ENCODE assay signal across 12 cellular contexts in genomic region chr1:153190373-153190772, GRCh38. TPM values are rescaled to one million over a fixed set of nuclear protein-coding genes. Genes with fewer than 3 reads are reported as not detected.
A peak's percentile ranks its signal among the peaks of the same experiment; 100 is the strongest.
DNase-seq lines count a peak whose midpoint lies in the region; ATAC-seq, FAIRE-seq and TF ChIP-seq lines count a peak whose summit lies in the region.
"Had no signal": no experiment of that assay in that cellular context is flagged by ENCODE, and none has a peak within 500 bp of the region (broad histone marks: within the 10 kb centered on the region; RNA-seq: fewer than 3 reads in every experiment).

No MANE protein-coding gene starts in this region.

- H3K27ac Mint-ChIP-seq in activated T-helper 2 cell treated with anti-CD3 and anti-CD28 coated beads, Interferon-gamma antibody, Interleukin-2, Interleukin-4, amounts not matched to agents 10 μg/mL and 5 μg/mL and 100 μg/mL, durations not matched to agents 14 hours and 24 hours and 36 hours: no peak overlapping the region
- H3K27ac Mint-ChIP-seq: activated T-cell treated with anti-CD3 and anti-CD28 coated beads, Interleukin-2, amount 50 U/mL, for 24 hours; natural killer cell had no signal

- ATAC-seq in body of pancreas (no peak), pancreas (peak; percentile 49 to 76 (median 70)), GM18909 (IDR thresholded peaks at IDR 0.05; ENCODE audit: poor library complexity, unreplicated experiment) (no peak)
- ATAC-seq: natural killer cell had no signal

- no peaks in the 10 kb centered on the region for H3K36me3 Mint-ChIP-seq in activated T-helper 2 cell treated with anti-CD3 and anti-CD28 coated beads, Interferon-gamma antibody, Interleukin-2, Interleukin-4, amounts not matched to agents 10 μg/mL and 5 μg/mL and 100 μg/mL, durations not matched to agents 14 hours and 24 hours and 36 hours (ENCODE audit: low read depth)

- H3K9me3 ChIP-seq in body of pancreas (no peaks in the 10 kb centered on the region), pancreas (no peaks in the 10 kb centered on the region)
- H3K9me3 ChIP-seq: vagina had no signal

- no peak for FAIRE-seq in pancreas (lab: Jason Lieb, UNC)
- FAIRE-seq: endometrium had no signal

- peak; percentile 22; the same call in 1 of the 2 replicates for TF ChIP-seq CTCF in GM12875 (IDR thresholded peaks at IDR 0.05; ENCODE audit: borderline replicate concordance, insufficient read depth, low read depth, low read length)
- peak in 6 of 7 experiments; percentile 38 to 75 (median 72) for TF ChIP-seq CTCF in body of pancreas (IDR thresholded peaks at IDR 0.05)
- peak in 2 of 4 donors; percentile 21 to 24 for TF ChIP-seq CTCF in pancreas (IDR thresholded peaks at IDR 0.05)

- H3K9me3 Mint-ChIP-seq in activated T-helper 2 cell treated with anti-CD3 and anti-CD28 coated beads, Interferon-gamma antibody, Interleukin-2, Interleukin-4, amounts not matched to agents 10 μg/mL and 5 μg/mL and 100 μg/mL, durations not matched to agents 14 hours and 24 hours and 36 hours: no peaks in the 10 kb centered on the region

- intact Hi-C loops in body of pancreas (cut with DNase I): loop anchor here (5.0 kb wide), 1 partner anchor 268 kb away; no protein-coding TSS in a partner anchor
- intact Hi-C loops in pancreas (cut with DNase I): no loop called here
- intact Hi-C loops in activated T-helper 2 cell treated with anti-CD3 and anti-CD28 coated beads, Interferon-gamma antibody, Interleukin-2, Interleukin-4, amounts not matched to agents 10 μg/mL and 5 μg/mL and 100 μg/mL, durations not matched to agents 14 hours and 24 hours and 36 hours (cut with micrococcal nuclease): no loop called here

- no peaks in the 10 kb centered on the region for H3K36me3 ChIP-seq in body of pancreas (replicated peaks in 1 of 2; ENCODE audit: insufficient read depth in 1 of 2, low read depth in 2 of 2)
- H3K36me3 ChIP-seq in pancreas: no peaks in the 10 kb centered on the region
- H3K36me3 ChIP-seq: vagina had no signal

- no peaks in the 10 kb centered on the region for H3K4me1 Mint-ChIP-seq in activated T-helper 2 cell treated with anti-CD3 and anti-CD28 coated beads, Interferon-gamma antibody, Interleukin-2, Interleukin-4, amounts not matched to agents 10 μg/mL and 5 μg/mL and 100 μg/mL, durations not matched to agents 14 hours and 24 hours and 36 hours (ENCODE audit: low read depth)
- H3K4me1 Mint-ChIP-seq: natural killer cell had no signal

- H3K4me3 Mint-ChIP-seq in activated T-helper 2 cell treated with anti-CD3 and anti-CD28 coated beads, Interferon-gamma antibody, Interleukin-2, Interleukin-4, amounts not matched to agents 10 μg/mL and 5 μg/mL and 100 μg/mL, durations not matched to agents 14 hours and 24 hours and 36 hours (ENCODE audit: low read depth): no peak overlapping the region
- H3K4me3 Mint-ChIP-seq: activated T-cell treated with anti-CD3 and anti-CD28 coated beads, Interleukin-2, amount 50 U/mL, for 24 hours; natural killer cell had no signal

- no peak for TF ChIP-seq POLR2A in body of pancreas (IDR thresholded peaks at IDR 0.05)

- DNase-seq in NCI-H187 (lab: John Stamatoyannopoulos, UW) (peak; percentile 12 to 46), body of pancreas (peak in 3 of 4 donors; percentile 17 to 27 (median 25)), pancreas (peak in 1 of 6 donors; percentile 18)
- no peak for DNase-seq in activated T-helper 2 cell treated with anti-CD3 and anti-CD28 coated beads, Interferon-gamma antibody, Interleukin-2, Interleukin-4, amounts not matched to agents 10 μg/mL and 5 μg/mL and 100 μg/mL, durations not matched to agents 14 hours and 24 hours and 36 hours (ENCODE audit: low spot score)
- no peak for DNase-seq in activated CD4-positive, alpha-beta T cell treated with anti-CD3 and anti-CD28 coated beads for 4 hours
- DNase-seq: activated T-cell treated with anti-CD3 and anti-CD28 coated beads, Interleukin-2, amount 50 U/mL, for 24 hours; natural killer cell had no signal

- H3K4me1 ChIP-seq in body of pancreas (no peaks in the 10 kb centered on the region), pancreas (no peaks in the 10 kb centered on the region)
- H3K4me1 ChIP-seq: vagina had no signal

- 1 to 7% methylated on average over 3 of the region's 3 CpGs for WGBS in body of pancreas, 2 donors
- 2 to 4% methylated on average over 3 of the region's 3 CpGs for WGBS in pancreas, 2 donors

- no peaks in the 10 kb centered on the region for H3K27me3 ChIP-seq in body of pancreas
- H3K27me3 ChIP-seq in pancreas: no peaks in the 10 kb centered on the region
- H3K27me3 ChIP-seq: vagina had no signal

- H3K27me3 Mint-ChIP-seq in activated T-helper 2 cell treated with anti-CD3 and anti-CD28 coated beads, Interferon-gamma antibody, Interleukin-2, Interleukin-4, amounts not matched to agents 10 μg/mL and 5 μg/mL and 100 μg/mL, durations not matched to agents 14 hours and 24 hours and 36 hours (ENCODE audit: low read depth): peaks cover 3% of the 10 kb centered on the region

- H3K4me3 ChIP-seq in GM12875 (ENCODE audit: low read depth, low read length) (no peak overlapping the region), body of pancreas (no peak overlapping the region), pancreas (no peak overlapping the region)
- H3K4me3 ChIP-seq: skin epidermis, vagina had no signal

- H3K27ac ChIP-seq in body of pancreas (no peak overlapping the region), pancreas (no peak overlapping the region)
- H3K27ac ChIP-seq: skin epidermis, vagina had no signal

RNA-seq across cellular contexts. Expression of gene LELP1, which starts 12.9 kb away (rescaled TPM):
- total RNA-seq in body of pancreas: not detected
- total RNA-seq in pancreas: not detected
- polyA plus RNA-seq in pancreas: not detected
- total RNA-seq in activated T-helper 2 cell treated with anti-CD3 and anti-CD28 coated beads, Interferon-gamma antibody, Interleukin-2, Interleukin-4, amounts not matched to agents 10 μg/mL and 5 μg/mL and 100 μg/mL, durations not matched to agents 14 hours and 24 hours and 36 hours: not detected in 2 replicates
- total RNA-seq: natural killer cell, vagina had no signal

RNA-seq across cellular contexts. Expression of gene PRR9, which starts 27.0 kb away (rescaled TPM):
- total RNA-seq in body of pancreas (not detected), pancreas (not detected)
- not detected for polyA plus RNA-seq in pancreas
- not detected in 2 replicates for total RNA-seq in activated T-helper 2 cell treated with anti-CD3 and anti-CD28 coated beads, Interferon-gamma antibody, Interleukin-2, Interleukin-4, amounts not matched to agents 10 μg/mL and 5 μg/mL and 100 μg/mL, durations not matched to agents 14 hours and 24 hours and 36 hours
- total RNA-seq: natural killer cell, vagina had no signal

RNA-seq across cellular contexts. Expression of gene SPRR2G, which starts 39.7 kb away (rescaled TPM):
- not detected for total RNA-seq in body of pancreas
- not detected for total RNA-seq in pancreas
- polyA plus RNA-seq in pancreas: not detected
- not detected in 2 replicates for total RNA-seq in activated T-helper 2 cell treated with anti-CD3 and anti-CD28 coated beads, Interferon-gamma antibody, Interleukin-2, Interleukin-4, amounts not matched to agents 10 μg/mL and 5 μg/mL and 100 μg/mL, durations not matched to agents 14 hours and 24 hours and 36 hours
- total RNA-seq: natural killer cell, vagina had no signal

Comparison
In these comparisons a context has a peak if more than half of its experiments do, and no peak if none do; other contexts are left out.
1. DNase-seq: peak in NCI-H187 (2 of 2) and body of pancreas (3 of 4); none in activated T-helper 2 cell treated with anti-CD3 and anti-CD28 coated beads, Interferon-gamma antibody, Interleukin-2, Interleukin-4, amounts not matched to agents 10 μg/mL and 5 μg/mL and 100 μg/mL, durations not matched to agents 14 hours and 24 hours and 36 hours (single experiment) and activated CD4-positive, alpha-beta T cell treated with anti-CD3 and anti-CD28 coated beads for 4 hours (0 of 2).
2. ATAC-seq: peak in pancreas (4 of 4); none in body of pancreas (single experiment) and GM18909 (single experiment).